22 cellular contexts compared by ENCODE assay signal in the genomic region with DNA sequence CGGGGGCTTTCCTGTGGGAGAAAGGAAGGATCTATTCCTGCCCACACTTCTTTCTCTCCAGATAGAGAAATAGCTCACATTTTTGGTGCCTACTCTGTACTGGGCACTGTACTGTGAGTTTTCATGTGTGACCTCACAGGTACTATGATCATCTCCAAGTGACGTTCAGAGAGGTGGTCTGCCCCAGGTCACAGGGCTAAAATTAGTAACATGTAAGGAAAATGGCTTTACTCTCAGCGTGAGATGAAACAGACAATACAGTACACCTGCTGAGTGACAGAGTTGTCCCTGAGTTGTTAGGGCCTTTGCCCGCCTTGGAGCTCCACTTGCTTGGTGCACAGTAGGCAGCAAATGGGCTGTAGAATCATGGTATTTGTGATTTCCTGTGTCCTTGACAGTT. TPM values are rescaled to one million over a fixed set of nuclear protein-coding genes. Genes with fewer than 3 reads are reported as not detected.
A peak's percentile ranks its signal among the peaks of the same experiment; 100 is the strongest.
DNase-seq lines count a peak whose midpoint lies in the region; ATAC-seq, FAIRE-seq and TF ChIP-seq lines count a peak whose summit lies in the region.
"Had no signal": no experiment of that assay in that cellular context is flagged by ENCODE, and none has a peak within 500 bp of the region (broad histone marks: within the 10 kb centered on the region; RNA-seq: fewer than 3 reads in every experiment).

No MANE protein-coding gene starts in this region.

- no peak for ATAC-seq in activated naive CD4-positive, alpha-beta T cell treated with anti-CD3 and anti-CD28 coated beads, Interleukin-2, amount 50 U/mL, for 72 hours
- ATAC-seq in left ventricle myocardium superior (peak; percentile 10), thoracic aorta (ENCODE audit: insufficient number of reproducible peaks, low FRiP score, low read depth) (peak; percentile 11), HG03175 (IDR thresholded peaks at IDR 0.05; ENCODE audit: unreplicated experiment) (no peak)
- ATAC-seq: A549; activated CD8-positive, alpha-beta T cell treated with anti-CD3 and anti-CD28 coated beads for 36 hours had no signal

- peaks cover 69% of the 10 kb centered on the region for H3F3A ChIP-seq in SU-DHL-6 (ENCODE audit: insufficient read depth)

- H3K27ac Mint-ChIP-seq in activated naive CD4-positive, alpha-beta T cell treated with anti-CD3 and anti-CD28 coated beads, Interleukin-2, amount 50 U/mL, for 24 hours, result peak overlapping the region; percentile 35
- no peak overlapping the region for H3K27ac Mint-ChIP-seq in activated naive CD4-positive, alpha-beta T cell treated with anti-CD3 and anti-CD28 coated beads, Interleukin-2, amount 50 U/mL, for 72 hours
- H3K27ac Mint-ChIP-seq: activated CD8-positive, alpha-beta T cell treated with anti-CD3 and anti-CD28 coated beads for 36 hours; endodermal cell had no signal

- intact Hi-C loops in left ventricle myocardium superior (cut with micrococcal nuclease), result no loop called here

- H3K4me1 ChIP-seq in thoracic aorta (ENCODE audit: control insufficient read depth in 1 of 2, low read depth in 2 of 2), result peaks cover 19 to 72% of the 10 kb centered on the region in 2 donors
- H3K4me1 ChIP-seq: BE2C had no signal

- H3K27me3 ChIP-seq in SU-DHL-6 (ENCODE audit: low read length), result no peaks in the 10 kb centered on the region
- H3K27me3 ChIP-seq in thoracic aorta (replicated peaks; ENCODE audit: insufficient read depth), result no peaks in the 10 kb centered on the region
- H3K27me3 ChIP-seq: brain microvascular endothelial cell, esophagus squamous epithelium had no signal

- TF ChIP-seq CTCF in SU-DHL-6 (IDR thresholded peaks at IDR 0.05; ENCODE audit: insufficient read depth, low read length, poor library complexity, severe bottlenecking) (no peak), thoracic aorta (IDR thresholded peaks at IDR 0.05) (no peak)

- H3K36me3 ChIP-seq in SU-DHL-6 (ENCODE audit: low read length), result peaks cover 26% of the 10 kb centered on the region
- no peaks in the 10 kb centered on the region for H3K36me3 ChIP-seq in thoracic aorta
- H3K36me3 ChIP-seq: BE2C, brain microvascular endothelial cell had no signal

- no peaks in the 10 kb centered on the region for H3K9me2 ChIP-seq in SU-DHL-6 (replicated peaks; ENCODE audit: insufficient read depth, low read length)

- H3K27ac ChIP-seq in SU-DHL-6 (ENCODE audit: low read depth, low read length), result peak overlapping the region; percentile 89
- peak overlapping the region; percentile 59 to 74 for H3K27ac ChIP-seq in thoracic aorta
- H3K27ac ChIP-seq: A549, brain microvascular endothelial cell, psoas muscle had no signal

- no peak for FAIRE-seq in H54 (lab: Jason Lieb, UNC)
- FAIRE-seq: A549, GM18507 had no signal

- H3K4me3 Mint-ChIP-seq in activated naive CD4-positive, alpha-beta T cell treated with anti-CD3 and anti-CD28 coated beads, Interleukin-2, amount 50 U/mL, for 24 hours, result no peak overlapping the region
- H3K4me3 Mint-ChIP-seq: activated CD8-positive, alpha-beta T cell treated with anti-CD3 and anti-CD28 coated beads for 36 hours; endodermal cell had no signal

- no peaks in the 10 kb centered on the region for H3K27me3 Mint-ChIP-seq in activated naive CD4-positive, alpha-beta T cell treated with anti-CD3 and anti-CD28 coated beads, Interleukin-2, amount 50 U/mL, for 24 hours

- H3K9me3 ChIP-seq in SU-DHL-6 (ENCODE audit: insufficient read depth, low read length) (no peaks in the 10 kb centered on the region), thoracic aorta (no peaks in the 10 kb centered on the region)
- H3K9me3 ChIP-seq: BE2C, esophagus squamous epithelium, psoas muscle had no signal

- peaks cover 100% of the 10 kb centered on the region for H3K79me2 ChIP-seq in SU-DHL-6 (ENCODE audit: insufficient read depth, low read length)

- TF ChIP-seq POLR2A in H54 (IDR thresholded peaks at IDR 0.05; ENCODE audit: low read depth, low read length), result no peak

- no peaks in the 10 kb centered on the region for H4K20me1 ChIP-seq in SU-DHL-6 (ENCODE audit: low read depth, low read length)

- peaks cover 8% of the 10 kb centered on the region for H3K36me3 Mint-ChIP-seq in activated naive CD4-positive, alpha-beta T cell treated with anti-CD3 and anti-CD28 coated beads, Interleukin-2, amount 50 U/mL, for 24 hours
- H3K36me3 Mint-ChIP-seq in activated naive CD4-positive, alpha-beta T cell treated with anti-CD3 and anti-CD28 coated beads, Interleukin-2, amount 50 U/mL, for 72 hours, result peaks cover 0 to 6% of the 10 kb centered on the region in 2 donors

- peak overlapping the region; percentile 50 for H3K9ac ChIP-seq in SU-DHL-6 (ENCODE audit: low read length)

- H2AFZ ChIP-seq in SU-DHL-6 (ENCODE audit: low read depth, low read length, severe bottlenecking), result no peak overlapping the region

- peak overlapping the region; percentile 65 for H3K4me2 ChIP-seq in SU-DHL-6 (ENCODE audit: low read depth, low read length, poor library complexity, severe bottlenecking)
- H3K4me2 ChIP-seq: A549 had no signal

- no peak for DNase-seq in activated naive CD4-positive, alpha-beta T cell treated with anti-CD3 and anti-CD28 coated beads, Interleukin-2, amount 50 U/mL, for 72 hours (ENCODE audit: low spot score in 2 of 2)
- DNase-seq in left ventricle myocardium superior (no peak), thoracic aorta (ENCODE audit: low spot score) (no peak), H54 (ENCODE audit: insufficient read length, low spot score) (no peak), AG08396 (ENCODE audit: low spot score) (no peak)
- DNase-seq: activated CD8-positive, alpha-beta T cell treated with anti-CD3 and anti-CD28 coated beads for 36 hours; BE2C; brain microvascular endothelial cell; cortex of kidney; DMS79; endodermal cell; esophagus squamous epithelium; GOT3; MV-4-11; NCI-H69; SIG-M5 had no signal

- H3K4me3 ChIP-seq in SU-DHL-6 (ENCODE audit: insufficient read depth, low read length, poor library complexity, severe bottlenecking) (peak overlapping the region; percentile 10), thoracic aorta (peak overlapping the region; percentile 47)
- H3K4me3 ChIP-seq: A549, esophagus squamous epithelium, psoas muscle had no signal

- peaks cover 78% of the 10 kb centered on the region for H3K4me1 Mint-ChIP-seq in activated naive CD4-positive, alpha-beta T cell treated with anti-CD3 and anti-CD28 coated beads, Interleukin-2, amount 50 U/mL, for 24 hours

- H3K9me3 Mint-ChIP-seq in activated naive CD4-positive, alpha-beta T cell treated with anti-CD3 and anti-CD28 coated beads, Interleukin-2, amount 50 U/mL, for 24 hours, result peaks cover 4% of the 10 kb centered on the region
- no peaks in the 10 kb centered on the region for H3K9me3 Mint-ChIP-seq in activated naive CD4-positive, alpha-beta T cell treated with anti-CD3 and anti-CD28 coated beads, Interleukin-2, amount 50 U/mL, for 72 hours
- H3K9me3 Mint-ChIP-seq: activated CD8-positive, alpha-beta T cell treated with anti-CD3 and anti-CD28 coated beads for 36 hours had no signal

RNA-seq across cellular contexts. Expression of gene KANK1, which starts 30.9 kb away (rescaled TPM):
- total RNA-seq in activated naive CD4-positive, alpha-beta T cell treated with anti-CD3 and anti-CD28 coated beads, Interleukin-2, amount 50 U/mL, for 72 hours, result 1 to 10 TPM; 2.9 to 6.2 TPM
- total RNA-seq in left ventricle myocardium superior (159 TPM), thoracic aorta (100 to 1,000 TPM; 175 to 231 TPM)

Comparison
In these comparisons a context has a peak if more than half of its experiments do, and no peak if none do; other contexts are left out.
1. ATAC-seq: peak in left ventricle myocardium superior (single experiment) and thoracic aorta (single experiment); none in activated naive CD4-positive, alpha-beta T cell treated with anti-CD3 and anti-CD28 coated beads, Interleukin-2, amount 50 U/mL, for 72 hours (0 of 2) and HG03175 (single experiment).
2. RNA of gene KANK1, which starts 30.9 kb away (total RNA-seq): 175 to 231 TPM in thoracic aorta and 159 TPM in left ventricle myocardium superior (single experiment); 2.9 to 6.2 TPM in activated naive CD4-positive, alpha-beta T cell treated with anti-CD3 and anti-CD28 coated beads, Interleukin-2, amount 50 U/mL, for 72 hours; every median in the first group is over 10 times any median in the second.